Comparison of ENCODE assay signal across 1 cellular context in the genomic region with DNA sequence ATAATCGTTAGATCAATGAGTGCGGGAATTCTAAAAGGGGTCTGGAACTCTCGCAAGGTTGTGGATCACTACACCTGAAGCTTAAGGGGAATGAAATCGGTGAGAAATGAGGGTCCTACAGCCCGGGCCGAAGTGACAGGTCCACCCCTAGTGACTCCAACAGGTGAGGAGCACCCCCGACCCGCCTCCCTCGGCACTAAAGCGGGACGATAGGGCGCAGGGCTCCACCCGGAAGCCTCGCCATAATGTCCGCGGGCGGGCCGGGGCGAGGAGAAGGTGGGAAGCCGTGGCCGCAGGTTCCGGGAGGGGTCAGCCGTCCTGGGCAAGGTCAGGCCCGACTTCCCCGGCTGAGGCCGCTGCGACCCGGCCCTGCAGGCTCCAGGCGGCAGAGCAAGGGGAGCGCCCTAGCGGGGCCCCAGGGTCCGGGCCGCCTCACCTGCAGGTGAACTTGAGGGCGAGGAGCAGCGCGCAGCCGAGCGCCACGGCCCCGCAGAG.
TF ChIP-seq lines count a peak whose summit lies in the region.

No MANE protein-coding gene starts in this region.

TF ChIP-seq in HEK293, 187 proteins besides CTCF, POLR2A, EP300 and RAD21 (continued from another document):
- TF ChIP-seq, protein P1, sequence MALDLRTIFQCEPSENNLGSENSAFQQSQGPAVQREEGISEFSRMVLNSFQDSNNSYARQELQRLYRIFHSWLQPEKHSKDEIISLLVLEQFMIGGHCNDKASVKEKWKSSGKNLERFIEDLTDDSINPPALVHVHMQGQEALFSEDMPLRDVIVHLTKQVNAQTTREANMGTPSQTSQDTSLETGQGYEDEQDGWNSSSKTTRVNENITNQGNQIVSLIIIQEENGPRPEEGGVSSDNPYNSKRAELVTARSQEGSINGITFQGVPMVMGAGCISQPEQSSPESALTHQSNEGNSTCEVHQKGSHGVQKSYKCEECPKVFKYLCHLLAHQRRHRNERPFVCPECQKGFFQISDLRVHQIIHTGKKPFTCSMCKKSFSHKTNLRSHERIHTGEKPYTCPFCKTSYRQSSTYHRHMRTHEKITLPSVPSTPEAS (tag by site-specific recombination; IDR thresholded peaks at IDR 0.05) = no peak
- 0 out of 2 replicates have a peak, but pooled peaks have one; percentile 29 for TF ChIP-seq ZEB2 (tag by site-specific recombination; IDR thresholded peaks at IDR 0.05)
- TF ChIP-seq, protein P2, sequence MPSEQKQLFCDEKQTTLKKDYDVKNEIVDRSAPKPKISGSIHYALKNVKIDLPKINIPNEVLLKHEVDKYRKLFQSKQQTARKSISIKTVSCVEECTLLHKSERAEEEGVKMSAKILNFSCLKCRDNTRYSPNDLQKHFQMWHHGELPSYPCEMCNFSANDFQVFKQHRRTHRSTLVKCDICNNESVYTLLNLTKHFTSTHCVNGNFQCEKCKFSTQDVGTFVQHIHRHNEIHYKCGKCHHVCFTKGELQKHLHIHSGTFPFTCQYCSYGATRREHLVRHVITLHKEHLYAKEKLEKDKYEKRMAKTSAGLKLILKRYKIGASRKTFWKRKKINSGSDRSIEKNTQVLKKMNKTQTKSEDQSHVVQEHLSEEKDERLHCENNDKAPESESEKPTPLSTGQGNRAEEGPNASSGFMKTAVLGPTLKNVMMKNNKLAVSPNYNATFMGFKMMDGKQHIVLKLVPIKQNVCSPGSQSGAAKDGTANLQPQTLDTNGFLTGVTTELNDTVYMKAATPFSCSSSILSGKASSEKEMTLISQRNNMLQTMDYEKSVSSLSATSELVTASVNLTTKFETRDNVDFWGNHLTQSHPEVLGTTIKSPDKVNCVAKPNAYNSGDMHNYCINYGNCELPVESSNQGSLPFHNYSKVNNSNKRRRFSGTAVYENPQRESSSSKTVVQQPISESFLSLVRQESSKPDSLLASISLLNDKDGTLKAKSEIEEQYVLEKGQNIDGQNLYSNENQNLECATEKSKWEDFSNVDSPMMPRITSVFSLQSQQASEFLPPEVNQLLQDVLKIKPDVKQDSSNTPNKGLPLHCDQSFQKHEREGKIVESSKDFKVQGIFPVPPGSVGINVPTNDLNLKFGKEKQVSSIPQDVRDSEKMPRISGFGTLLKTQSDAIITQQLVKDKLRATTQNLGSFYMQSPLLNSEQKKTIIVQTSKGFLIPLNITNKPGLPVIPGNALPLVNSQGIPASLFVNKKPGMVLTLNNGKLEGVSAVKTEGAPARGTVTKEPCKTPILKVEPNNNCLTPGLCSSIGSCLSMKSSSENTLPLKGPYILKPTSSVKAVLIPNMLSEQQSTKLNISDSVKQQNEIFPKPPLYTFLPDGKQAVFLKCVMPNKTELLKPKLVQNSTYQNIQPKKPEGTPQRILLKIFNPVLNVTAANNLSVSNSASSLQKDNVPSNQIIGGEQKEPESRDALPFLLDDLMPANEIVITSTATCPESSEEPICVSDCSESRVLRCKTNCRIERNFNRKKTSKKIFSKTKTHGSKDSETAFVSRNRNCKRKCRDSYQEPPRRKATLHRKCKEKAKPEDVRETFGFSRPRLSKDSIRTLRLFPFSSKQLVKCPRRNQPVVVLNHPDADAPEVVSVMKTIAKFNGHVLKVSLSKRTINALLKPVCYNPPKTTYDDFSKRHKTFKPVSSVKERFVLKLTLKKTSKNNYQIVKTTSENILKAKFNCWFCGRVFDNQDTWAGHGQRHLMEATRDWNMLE (tag by site-specific recombination; conservative IDR thresholded peaks at IDR 0.05; ENCODE audit: low read depth) = no peak
- peak; percentile 97 for TF ChIP-seq SCRT2 (tag by site-specific recombination; IDR thresholded peaks at IDR 0.05)
- TF ChIP-seq, protein P3, sequence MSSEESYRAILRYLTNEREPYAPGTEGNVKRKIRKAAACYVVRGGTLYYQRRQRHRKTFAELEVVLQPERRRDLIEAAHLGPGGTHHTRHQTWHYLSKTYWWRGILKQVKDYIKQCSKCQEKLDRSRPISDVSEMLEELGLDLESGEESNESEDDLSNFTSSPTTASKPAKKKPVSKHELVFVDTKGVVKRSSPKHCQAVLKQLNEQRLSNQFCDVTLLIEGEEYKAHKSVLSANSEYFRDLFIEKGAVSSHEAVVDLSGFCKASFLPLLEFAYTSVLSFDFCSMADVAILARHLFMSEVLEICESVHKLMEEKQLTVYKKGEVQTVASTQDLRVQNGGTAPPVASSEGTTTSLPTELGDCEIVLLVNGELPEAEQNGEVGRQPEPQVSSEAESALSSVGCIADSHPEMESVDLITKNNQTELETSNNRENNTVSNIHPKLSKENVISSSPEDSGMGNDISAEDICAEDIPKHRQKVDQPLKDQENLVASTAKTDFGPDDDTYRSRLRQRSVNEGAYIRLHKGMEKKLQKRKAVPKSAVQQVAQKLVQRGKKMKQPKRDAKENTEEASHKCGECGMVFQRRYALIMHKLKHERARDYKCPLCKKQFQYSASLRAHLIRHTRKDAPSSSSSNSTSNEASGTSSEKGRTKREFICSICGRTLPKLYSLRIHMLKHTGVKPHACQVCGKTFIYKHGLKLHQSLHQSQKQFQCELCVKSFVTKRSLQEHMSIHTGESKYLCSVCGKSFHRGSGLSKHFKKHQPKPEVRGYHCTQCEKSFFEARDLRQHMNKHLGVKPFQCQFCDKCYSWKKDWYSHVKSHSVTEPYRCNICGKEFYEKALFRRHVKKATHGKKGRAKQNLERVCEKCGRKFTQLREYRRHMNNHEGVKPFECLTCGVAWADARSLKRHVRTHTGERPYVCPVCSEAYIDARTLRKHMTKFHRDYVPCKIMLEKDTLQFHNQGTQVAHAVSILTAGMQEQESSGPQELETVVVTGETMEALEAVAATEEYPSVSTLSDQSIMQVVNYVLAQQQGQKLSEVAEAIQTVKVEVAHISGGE (tag by site-specific recombination; conservative IDR thresholded peaks at IDR 0.05; ENCODE audit: low read depth) = peak; percentile 58; the same call in 1 of the 2 replicates
- TF ChIP-seq, protein P4, sequence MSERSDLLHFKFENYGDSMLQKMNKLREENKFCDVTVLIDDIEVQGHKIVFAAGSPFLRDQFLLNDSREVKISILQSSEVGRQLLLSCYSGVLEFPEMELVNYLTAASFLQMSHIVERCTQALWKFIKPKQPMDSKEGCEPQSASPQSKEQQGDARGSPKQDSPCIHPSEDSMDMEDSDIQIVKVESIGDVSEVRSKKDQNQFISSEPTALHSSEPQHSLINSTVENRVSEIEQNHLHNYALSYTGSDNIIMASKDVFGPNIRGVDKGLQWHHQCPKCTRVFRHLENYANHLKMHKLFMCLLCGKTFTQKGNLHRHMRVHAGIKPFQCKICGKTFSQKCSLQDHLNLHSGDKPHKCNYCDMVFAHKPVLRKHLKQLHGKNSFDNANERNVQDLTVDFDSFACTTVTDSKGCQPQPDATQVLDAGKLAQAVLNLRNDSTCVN (tag by site-specific recombination; optimal IDR thresholded peaks at IDR 0.05) = peak; percentile 66
- TF ChIP-seq ZNF324 (tag by site-specific recombination; IDR thresholded peaks at IDR 0.05) = peak; percentile 5; the same call in 1 of the 2 replicates
- no peak for TF ChIP-seq ZNF214 (tag by site-specific recombination; IDR thresholded peaks at IDR 0.05; ENCODE audit: borderline replicate concordance)
- TF ChIP-seq SP3 (tag by site-specific recombination; IDR thresholded peaks at IDR 0.05) = peak; percentile 36
- no peak for TF ChIP-seq ZNF501 (tag by site-specific recombination; IDR thresholded peaks at IDR 0.05)
- peak; percentile 79 for TF ChIP-seq SP2 (tag by site-specific recombination; IDR thresholded peaks at IDR 0.05)
- TF ChIP-seq KLF9 (tag by site-specific recombination; IDR thresholded peaks at IDR 0.05; ENCODE audit: low read depth) = peak; percentile 30
- TF ChIP-seq ZBTB1 (tag by site-specific recombination; IDR thresholded peaks at IDR 0.05) = peak; percentile 16; the same call in 1 of the 2 replicates
- TF ChIP-seq, protein P5, sequence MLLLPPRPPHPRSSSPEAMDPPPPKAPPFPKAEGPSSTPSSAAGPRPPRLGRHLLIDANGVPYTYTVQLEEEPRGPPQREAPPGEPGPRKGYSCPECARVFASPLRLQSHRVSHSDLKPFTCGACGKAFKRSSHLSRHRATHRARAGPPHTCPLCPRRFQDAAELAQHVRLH (tag by site-specific recombination; IDR thresholded peaks at IDR 0.05) = peak; percentile 1; the same call in 1 of the 2 replicates
- no peak for TF ChIP-seq ZNF585B (tag by site-specific recombination; IDR thresholded peaks at IDR 0.05)
- TF ChIP-seq, protein P6, sequence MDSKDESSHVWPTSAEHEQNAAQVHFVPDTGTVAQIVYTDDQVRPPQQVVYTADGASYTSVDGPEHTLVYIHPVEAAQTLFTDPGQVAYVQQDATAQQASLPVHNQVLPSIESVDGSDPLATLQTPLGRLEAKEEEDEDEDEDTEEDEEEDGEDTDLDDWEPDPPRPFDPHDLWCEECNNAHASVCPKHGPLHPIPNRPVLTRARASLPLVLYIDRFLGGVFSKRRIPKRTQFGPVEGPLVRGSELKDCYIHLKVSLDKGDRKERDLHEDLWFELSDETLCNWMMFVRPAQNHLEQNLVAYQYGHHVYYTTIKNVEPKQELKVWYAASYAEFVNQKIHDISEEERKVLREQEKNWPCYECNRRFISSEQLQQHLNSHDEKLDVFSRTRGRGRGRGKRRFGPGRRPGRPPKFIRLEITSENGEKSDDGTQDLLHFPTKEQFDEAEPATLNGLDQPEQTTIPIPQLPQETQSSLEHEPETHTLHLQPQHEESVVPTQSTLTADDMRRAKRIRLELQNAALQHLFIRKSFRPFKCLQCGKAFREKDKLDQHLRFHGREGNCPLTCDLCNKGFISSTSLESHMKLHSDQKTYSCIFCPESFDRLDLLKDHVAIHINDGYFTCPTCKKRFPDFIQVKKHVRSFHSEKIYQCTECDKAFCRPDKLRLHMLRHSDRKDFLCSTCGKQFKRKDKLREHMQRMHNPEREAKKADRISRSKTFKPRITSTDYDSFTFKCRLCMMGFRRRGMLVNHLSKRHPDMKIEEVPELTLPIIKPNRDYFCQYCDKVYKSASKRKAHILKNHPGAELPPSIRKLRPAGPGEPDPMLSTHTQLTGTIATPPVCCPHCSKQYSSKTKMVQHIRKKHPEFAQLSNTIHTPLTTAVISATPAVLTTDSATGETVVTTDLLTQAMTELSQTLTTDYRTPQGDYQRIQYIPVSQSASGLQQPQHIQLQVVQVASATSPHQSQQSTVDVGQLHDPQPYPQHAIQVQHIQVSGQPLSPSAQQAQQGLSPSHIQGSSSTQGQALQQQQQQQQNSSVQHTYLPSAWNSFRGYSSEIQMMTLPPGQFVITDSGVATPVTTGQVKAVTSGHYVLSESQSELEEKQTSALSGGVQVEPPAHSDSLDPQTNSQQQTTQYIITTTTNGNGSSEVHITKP (tag by site-specific recombination; IDR thresholded peaks at IDR 0.05) = peak; percentile 66
